Comparison of ENCODE assay signal across 12 cellular contexts in genomic region chr3:10232138-10232537, GRCh38. TPM values are rescaled to one million over a fixed set of nuclear protein-coding genes. Genes with fewer than 3 reads are reported as not detected.
DNase-seq lines count a peak whose midpoint lies in the region; ATAC-seq and TF ChIP-seq lines count a peak whose summit lies in the region.
"Had no signal": no experiment of that assay in that cellular context is flagged by ENCODE, and none has a peak within 500 bp of the region (broad histone marks: within the 10 kb centered on the region; RNA-seq: fewer than 3 reads in every experiment).

No MANE protein-coding gene starts in this region.

- intact Hi-C loops in left ventricle myocardium superior (cut with micrococcal nuclease) (no loop called here), posterior cingulate gyrus (cut with DNase I) (no loop called here)

- DNase-seq in stimulated activated naive CD8-positive, alpha-beta T cell treated with anti-CD3 and anti-CD28 coated beads, Interleukin-15, amount 100 ng/mL, for 72 hours, result no peak
- DNase-seq in Kasumi-1 (lab: John Stamatoyannopoulos, UW) (peak; percentile 47 to 48), left ventricle myocardium superior (no peak), EL (no peak), posterior cingulate gyrus (no peak), HEK293T (ENCODE audit: extremely low spot score) (no peak), NCI-H2171 treated with DMSO at 0.1 percent for 48 hours (lab: John Stamatoyannopoulos, UW) (no peak)
- DNase-seq: activated CD8-positive, alpha-beta memory T cell treated with anti-CD3 and anti-CD28 coated beads for 24 hours; activated naive CD4-positive, alpha-beta T cell treated with anti-CD3 and anti-CD28 coated beads, Interleukin-2, amount 10 ng/mL, durations not matched to agents 7 days and 5 days; naive B cell; sigmoid colon had no signal

- peaks cover 21% of the 10 kb centered on the region for H3K36me3 Mint-ChIP-seq in stimulated activated naive CD8-positive, alpha-beta T cell treated with anti-CD3 and anti-CD28 coated beads, Interleukin-15, Interleukin-2, amounts not matched to agents 100 ng/mL and 50 ng/mL, for 24 hours (ENCODE audit: low read depth)

- no peak overlapping the region for H3K4me3 Mint-ChIP-seq in stimulated activated naive CD8-positive, alpha-beta T cell treated with anti-CD3 and anti-CD28 coated beads, Interleukin-15, Interleukin-2, amounts not matched to agents 100 ng/mL and 50 ng/mL, for 24 hours
- no peak overlapping the region for H3K4me3 Mint-ChIP-seq in stimulated activated naive CD8-positive, alpha-beta T cell treated with anti-CD3 and anti-CD28 coated beads, Interleukin-15, amount 100 ng/mL, for 72 hours
- H3K4me3 Mint-ChIP-seq: activated naive CD4-positive, alpha-beta T cell treated with anti-CD3 and anti-CD28 coated beads, Interleukin-2, amount 10 ng/mL, durations not matched to agents 7 days and 5 days had no signal

- H3K4me1 Mint-ChIP-seq in stimulated activated naive CD8-positive, alpha-beta T cell treated with anti-CD3 and anti-CD28 coated beads, Interleukin-15, Interleukin-2, amounts not matched to agents 100 ng/mL and 50 ng/mL, for 24 hours (ENCODE audit: low read depth), result peaks cover 39% of the 10 kb centered on the region
- peaks cover 28% of the 10 kb centered on the region for H3K4me1 Mint-ChIP-seq in stimulated activated naive CD8-positive, alpha-beta T cell treated with anti-CD3 and anti-CD28 coated beads, Interleukin-15, amount 100 ng/mL, for 72 hours

- POLR2A ChIA-PET in HEK293T (lab: Yijun Ruan, JAX), result no interaction called here

- H3K27me3 Mint-ChIP-seq in stimulated activated naive CD8-positive, alpha-beta T cell treated with anti-CD3 and anti-CD28 coated beads, Interleukin-15, Interleukin-2, amounts not matched to agents 100 ng/mL and 50 ng/mL, for 24 hours, result no peaks in the 10 kb centered on the region
- no peaks in the 10 kb centered on the region for H3K27me3 Mint-ChIP-seq in stimulated activated naive CD8-positive, alpha-beta T cell treated with anti-CD3 and anti-CD28 coated beads, Interleukin-15, amount 100 ng/mL, for 72 hours
- H3K27me3 Mint-ChIP-seq: activated naive CD4-positive, alpha-beta T cell treated with anti-CD3 and anti-CD28 coated beads, Interleukin-2, amount 10 ng/mL, durations not matched to agents 7 days and 5 days; naive B cell had no signal

- no peak for ATAC-seq in stimulated activated naive CD8-positive, alpha-beta T cell treated with anti-CD3 and anti-CD28 coated beads, Interleukin-15, amount 100 ng/mL, for 72 hours
- peak; percentile 37 for ATAC-seq in left ventricle myocardium superior

- peak overlapping the region; percentile 32 for H3K27ac Mint-ChIP-seq in stimulated activated naive CD8-positive, alpha-beta T cell treated with anti-CD3 and anti-CD28 coated beads, Interleukin-15, Interleukin-2, amounts not matched to agents 100 ng/mL and 50 ng/mL, for 24 hours
- H3K27ac Mint-ChIP-seq in stimulated activated naive CD8-positive, alpha-beta T cell treated with anti-CD3 and anti-CD28 coated beads, Interleukin-15, amount 100 ng/mL, for 72 hours, result no peak overlapping the region
- H3K27ac Mint-ChIP-seq: activated naive CD4-positive, alpha-beta T cell treated with anti-CD3 and anti-CD28 coated beads, Interleukin-2, amount 10 ng/mL, durations not matched to agents 7 days and 5 days had no signal

- CTCF ChIA-PET in HEK293T (lab: Yijun Ruan, JAX), result no interaction called here

- H3K9me3 Mint-ChIP-seq in stimulated activated naive CD8-positive, alpha-beta T cell treated with anti-CD3 and anti-CD28 coated beads, Interleukin-15, Interleukin-2, amounts not matched to agents 100 ng/mL and 50 ng/mL, for 24 hours, result no peaks in the 10 kb centered on the region
- H3K9me3 Mint-ChIP-seq in stimulated activated naive CD8-positive, alpha-beta T cell treated with anti-CD3 and anti-CD28 coated beads, Interleukin-15, amount 100 ng/mL, for 72 hours, result no peaks in the 10 kb centered on the region
- H3K9me3 Mint-ChIP-seq: activated naive CD4-positive, alpha-beta T cell treated with anti-CD3 and anti-CD28 coated beads, Interleukin-2, amount 10 ng/mL, durations not matched to agents 7 days and 5 days; naive B cell had no signal

TF ChIP-seq in HEK293T, 16 proteins besides CTCF, POLR2A, EP300 and RAD21:
- TF ChIP-seq CTBP1 (IDR thresholded peaks at IDR 0.05; ENCODE audit: borderline replicate concordance) (no peak), L3MBTL2 (conservative IDR thresholded peaks at IDR 0.05) (no peak), ZNF384 (IDR thresholded peaks at IDR 0.05) (no peak), BHLHE40 (IDR thresholded peaks at IDR 0.05; ENCODE audit: borderline replicate concordance) (no peak), TARDBP (IDR thresholded peaks at IDR 0.05) (no peak), ARNT (IDR thresholded peaks at IDR 0.05) (no peak)
- TF ChIP-seq, protein P1, sequence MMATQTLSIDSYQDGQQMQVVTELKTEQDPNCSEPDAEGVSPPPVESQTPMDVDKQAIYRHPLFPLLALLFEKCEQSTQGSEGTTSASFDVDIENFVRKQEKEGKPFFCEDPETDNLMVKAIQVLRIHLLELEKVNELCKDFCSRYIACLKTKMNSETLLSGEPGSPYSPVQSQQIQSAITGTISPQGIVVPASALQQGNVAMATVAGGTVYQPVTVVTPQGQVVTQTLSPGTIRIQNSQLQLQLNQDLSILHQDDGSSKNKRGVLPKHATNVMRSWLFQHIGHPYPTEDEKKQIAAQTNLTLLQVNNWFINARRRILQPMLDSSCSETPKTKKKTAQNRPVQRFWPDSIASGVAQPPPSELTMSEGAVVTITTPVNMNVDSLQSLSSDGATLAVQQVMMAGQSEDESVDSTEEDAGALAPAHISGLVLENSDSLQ (IDR thresholded peaks at IDR 0.05), result no peak

RNA-seq across cellular contexts. Expression of gene TATDN2, which starts 16.1 kb away (rescaled TPM):
- total RNA-seq in left ventricle myocardium superior, result 17.0 TPM

Comparison
In these comparisons a context has a peak if more than half of its experiments do, and no peak if none do; other contexts are left out.
1. DNase-seq: peak in Kasumi-1 (2 of 2); none in stimulated activated naive CD8-positive, alpha-beta T cell treated with anti-CD3 and anti-CD28 coated beads, Interleukin-15, amount 100 ng/mL, for 72 hours (0 of 2), left ventricle myocardium superior (single experiment), EL (single experiment), posterior cingulate gyrus (0 of 10), HEK293T (single experiment) and NCI-H2171 treated with DMSO at 0.1 percent for 48 hours (single experiment).